In the genomic region with DNA sequence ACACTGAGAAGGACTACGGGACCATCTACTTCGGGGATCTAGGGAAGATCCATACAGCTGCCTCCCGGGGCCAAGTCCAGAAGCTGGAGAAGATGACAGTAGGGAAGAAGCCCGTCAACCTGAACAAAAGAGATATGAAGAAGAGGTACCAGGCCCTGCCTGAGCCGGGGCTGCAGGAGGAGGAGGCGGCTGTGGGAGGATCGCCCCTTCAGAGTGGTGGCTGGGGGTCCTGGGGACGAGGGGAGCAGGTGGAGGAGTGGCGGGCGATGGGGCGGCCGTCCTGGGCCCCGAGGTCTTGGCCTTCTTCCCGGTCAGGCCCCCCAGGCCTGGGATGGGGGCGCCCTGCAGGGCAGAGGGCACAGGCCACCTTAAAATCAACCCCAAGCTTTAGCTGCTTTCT, we compare ENCODE assay signal across 22 cellular contexts. TPM values are rescaled to one million over a fixed set of nuclear protein-coding genes. Genes with fewer than 3 reads are reported as not detected.
DNase-seq lines count a peak whose midpoint lies in the region; ATAC-seq, FAIRE-seq and TF ChIP-seq lines count a peak whose summit lies in the region.
"Had no signal": no experiment of that assay in that cellular context is flagged by ENCODE, and none has a peak within 500 bp of the region (broad histone marks: within the 10 kb centered on the region; RNA-seq: fewer than 3 reads in every experiment).

No MANE protein-coding gene starts in this region.

- no peak overlapping the region for H3K27ac Mint-ChIP-seq in stimulated activated naive CD8-positive, alpha-beta T cell treated with anti-CD3 and anti-CD28 coated beads, Interleukin-15, amount 100 ng/mL, for 72 hours
- no peak overlapping the region for H3K27ac Mint-ChIP-seq in astrocyte (ENCODE audit: unreplicated experiment)
- H3K27ac Mint-ChIP-seq: activated CD4-positive, alpha-beta T cell treated with anti-CD3 and anti-CD28 coated beads, Interleukin-2, amount 10 ng/mL, durations not matched to agents 24 days and 14 days; CD4-positive, CD25-positive, alpha-beta regulatory T cell had no signal

- H3K36me3 ChIP-seq in astrocyte (ENCODE audit: insufficient read depth, low read length): no peaks in the 10 kb centered on the region
- H3K36me3 ChIP-seq in iPS-20b (ENCODE audit: insufficient read depth, low read depth, low read length): no peaks in the 10 kb centered on the region
- H3K36me3 ChIP-seq in OCI-LY7 (ENCODE audit: insufficient read depth, low read length): no peaks in the 10 kb centered on the region
- H3K36me3 ChIP-seq in small intestine (ENCODE audit: control insufficient read depth in 2 of 2, insufficient read depth in 2 of 2, low read length in 2 of 2): no peaks in the 10 kb centered on the region

- no peaks in the 10 kb centered on the region for H3K36me3 Mint-ChIP-seq in astrocyte (ENCODE audit: low read depth, unreplicated experiment)
- H3K36me3 Mint-ChIP-seq: CD4-positive, CD25-positive, alpha-beta regulatory T cell had no signal

- H2AFZ ChIP-seq in astrocyte (ENCODE audit: low read depth, low read length): no peak overlapping the region
- H2AFZ ChIP-seq in OCI-LY7 (ENCODE audit: low read length): no peak overlapping the region

- peak overlapping the region; percentile 55 to 68 for H3K4me3 Mint-ChIP-seq in stimulated activated naive CD8-positive, alpha-beta T cell treated with anti-CD3 and anti-CD28 coated beads, Interleukin-15, amount 100 ng/mL, for 72 hours
- peak overlapping the region; percentile 66 for H3K4me3 Mint-ChIP-seq in astrocyte (ENCODE audit: unreplicated experiment)
- H3K4me3 Mint-ChIP-seq: activated CD4-positive, alpha-beta T cell treated with anti-CD3 and anti-CD28 coated beads, Interleukin-2, amount 10 ng/mL, durations not matched to agents 24 days and 14 days had no signal

- H3K9me3 Mint-ChIP-seq in stimulated activated naive CD8-positive, alpha-beta T cell treated with anti-CD3 and anti-CD28 coated beads, Interleukin-15, amount 100 ng/mL, for 72 hours: no peaks in the 10 kb centered on the region
- no peaks in the 10 kb centered on the region for H3K9me3 Mint-ChIP-seq in astrocyte (ENCODE audit: unreplicated experiment)
- H3K9me3 Mint-ChIP-seq: activated CD4-positive, alpha-beta T cell treated with anti-CD3 and anti-CD28 coated beads, Interleukin-2, amount 10 ng/mL, durations not matched to agents 24 days and 14 days had no signal

- no peak for TF ChIP-seq CTCF in astrocyte (IDR thresholded peaks at IDR 0.05; ENCODE audit: insufficient read depth, low read depth, low read length)
- no peak for TF ChIP-seq CTCF in OCI-LY7 (conservative IDR thresholded peaks at IDR 0.05; ENCODE audit: low read length)

- H3K27me3 Mint-ChIP-seq in stimulated activated naive CD8-positive, alpha-beta T cell treated with anti-CD3 and anti-CD28 coated beads, Interleukin-15, amount 100 ng/mL, for 72 hours: peaks cover 13% of the 10 kb centered on the region
- H3K27me3 Mint-ChIP-seq in astrocyte (ENCODE audit: low read depth, unreplicated experiment): peaks cover 6% of the 10 kb centered on the region
- H3K27me3 Mint-ChIP-seq: CD4-positive, CD25-positive, alpha-beta regulatory T cell had no signal

- no peaks in the 10 kb centered on the region for H3K9me2 ChIP-seq in OCI-LY7 (ENCODE audit: insufficient read depth, low read length)

- H3K4me1 ChIP-seq in astrocyte (ENCODE audit: insufficient read depth, low read length) (no peaks in the 10 kb centered on the region), iPS-20b (ENCODE audit: insufficient read depth, low read length) (no peaks in the 10 kb centered on the region), OCI-LY7 (ENCODE audit: insufficient read depth, low read length, poor library complexity, severe bottlenecking) (no peaks in the 10 kb centered on the region), small intestine (ENCODE audit: control insufficient read depth in 2 of 2, insufficient read depth in 1 of 2, low read depth in 1 of 2, low read length in 1 of 2) (no peaks in the 10 kb centered on the region)

- CTCF ChIA-PET in OCI-LY7 (lab: Charles Lee; ENCODE audit: unreplicated experiment): no interaction called here

- H3K4me2 ChIP-seq in astrocyte (ENCODE audit: low read length) (no peak overlapping the region), OCI-LY7 (ENCODE audit: low read length) (no peak overlapping the region)

- WGBS in small intestine, 3 donors: 38 to 59% (median 49%) methylated on average over 10 to 15 of the region's 15 CpGs

- H3K9me3 ChIP-seq in astrocyte (ENCODE audit: insufficient read depth, low read depth, low read length): no peaks in the 10 kb centered on the region
- no peaks in the 10 kb centered on the region; the same call in 1 of the 2 replicates for H3K9me3 ChIP-seq in iPS-20b (ENCODE audit: insufficient read depth, low read depth, low read length)
- no peaks in the 10 kb centered on the region for H3K9me3 ChIP-seq in OCI-LY7 (ENCODE audit: low read length)
- no peaks in the 10 kb centered on the region for H3K9me3 ChIP-seq in small intestine (ENCODE audit: control insufficient read depth, low read depth)

- H3K79me2 ChIP-seq in astrocyte (ENCODE audit: insufficient read depth, low read length) (no peaks in the 10 kb centered on the region), OCI-LY7 (ENCODE audit: insufficient read depth, low read depth, low read length) (no peaks in the 10 kb centered on the region)

- H3K27me3 ChIP-seq in astrocyte (ENCODE audit: insufficient read depth, low read length): no peaks in the 10 kb centered on the region
- H3K27me3 ChIP-seq in iPS-20b (ENCODE audit: insufficient read depth, low read length): peaks cover 30% of the 10 kb centered on the region
- no peaks in the 10 kb centered on the region for H3K27me3 ChIP-seq in small intestine (ENCODE audit: control insufficient read depth in 2 of 2, insufficient read depth in 2 of 2, low read length in 2 of 2)

- intact Hi-C loops in OCI-LY7 (cut with micrococcal nuclease; ENCODE audit: unreplicated experiment): no loop called here

- no peak for DNase-seq in stimulated activated naive CD8-positive, alpha-beta T cell treated with anti-CD3 and anti-CD28 coated beads, Interleukin-15, amount 100 ng/mL, for 72 hours
- no peak for DNase-seq in stimulated activated naive CD8-positive, alpha-beta T cell treated with anti-CD3 and anti-CD28 coated beads, Interleukin-15, Interleukin-2, amounts not matched to agents 100 U/mL and 50 U/mL, for 24 hours
- DNase-seq in astrocyte (ENCODE audit: low read depth) (no peak), OCI-LY7 (ENCODE audit: low spot score) (no peak), small intestine (no peak), glomerular visceral epithelial cell (ENCODE audit: extremely low spot score) (no peak)
- DNase-seq: activated CD4-positive, alpha-beta T cell treated with anti-CD3 and anti-CD28 coated beads, Interleukin-2, amount 10 ng/mL, durations not matched to agents 24 days and 14 days; activated effector memory CD4-positive, alpha-beta T cell treated with Interleukin-2 at 50 U/mL for 16 hours; CD4-positive, CD25-positive, alpha-beta regulatory T cell; DMS153; effector CD8-positive, alpha-beta T cell; foreskin melanocyte; HCEC 1CT; NCI-H146; NCI-H2171; stimulated activated CD8-positive, alpha-beta memory T cell treated with anti-CD3 and anti-CD28 coated beads, Interleukin-4, amount 100 ng/mL, for 48 hours had no signal

- no TSS peak for BruUV-seq in OCI-LY7 (replicated peaks; lab: Mats Ljungman, UMichigan)

- H3K4me3 ChIP-seq in astrocyte (ENCODE audit: insufficient read depth, low read depth, low read length): no peak overlapping the region
- H3K4me3 ChIP-seq in iPS-20b (ENCODE audit: low read length): peak overlapping the region; percentile 54; the same call in 1 of the 2 replicates
- no peak overlapping the region for H3K4me3 ChIP-seq in OCI-LY7 (ENCODE audit: low read depth, low read length, poor library complexity, severe bottlenecking)
- H3K4me3 ChIP-seq in small intestine (ENCODE audit: low read depth in 1 of 2, low read length in 2 of 2): no peak overlapping the region
- H3K4me3 ChIP-seq: K562 had no signal

- H3K4me1 Mint-ChIP-seq in stimulated activated naive CD8-positive, alpha-beta T cell treated with anti-CD3 and anti-CD28 coated beads, Interleukin-15, amount 100 ng/mL, for 72 hours: peaks cover 7% of the 10 kb centered on the region
- no peaks in the 10 kb centered on the region for H3K4me1 Mint-ChIP-seq in astrocyte (ENCODE audit: low read depth, unreplicated experiment)
- H3K4me1 Mint-ChIP-seq: activated CD4-positive, alpha-beta T cell treated with anti-CD3 and anti-CD28 coated beads, Interleukin-2, amount 10 ng/mL, durations not matched to agents 24 days and 14 days had no signal

- no peak overlapping the region for H3K27ac ChIP-seq in astrocyte (ENCODE audit: low read depth, low read length)
- no peak overlapping the region for H3K27ac ChIP-seq in iPS-20b (ENCODE audit: low read length)
- H3K27ac ChIP-seq in OCI-LY7 (ENCODE audit: low read depth, low read length, poor library complexity, severe bottlenecking): no peak overlapping the region
- H3K27ac ChIP-seq in small intestine (ENCODE audit: low read depth in 1 of 2, low read length in 1 of 2): no peak overlapping the region

- H3K9ac ChIP-seq in astrocyte (ENCODE audit: low read length) (no peak overlapping the region), iPS-20b (ENCODE audit: low read depth, low read length) (no peak overlapping the region)

- ATAC-seq in stimulated activated naive CD8-positive, alpha-beta T cell treated with anti-CD3 and anti-CD28 coated beads, Interleukin-15, amount 100 ng/mL, for 72 hours: peak; percentile 31
- ATAC-seq in stimulated activated naive CD8-positive, alpha-beta T cell treated with anti-CD3 and anti-CD28 coated beads, Interleukin-15, Interleukin-2, amounts not matched to agents 100 U/mL and 50 U/mL, for 24 hours: no peak
- ATAC-seq: esophagus mucosa, K562 had no signal

- POLR2A ChIA-PET in OCI-LY7 (lab: Charles Lee): no interaction called here

- FAIRE-seq in astrocyte (lab: Jason Lieb, UNC) (no peak), small intestine (lab: Jason Lieb, UNC) (no peak)
- FAIRE-seq: G401.6, K562 had no signal

- H4K20me1 ChIP-seq in astrocyte (ENCODE audit: insufficient read depth, low read length) (no peaks in the 10 kb centered on the region), OCI-LY7 (ENCODE audit: insufficient read depth, low read length) (no peaks in the 10 kb centered on the region)

RNA-seq across cellular contexts. Expression of gene ANKRD30B, which starts 0.5 kb away (rescaled TPM):
- total RNA-seq in astrocyte (not detected in 2 replicates), OCI-LY7 (2022) (not detected in 2 replicates)
- not detected in 2 replicates for total RNA-seq in OCI-LY7 (2014; rRNA removed; shearing (Covaris generic))
- under 1 TPM in 2 of 3 donors, not detected in 1; 0.01 to 0.22 TPM for polyA plus RNA-seq in small intestine
- total RNA-seq: activated CD4-positive, alpha-beta T cell treated with anti-CD3 and anti-CD28 coated beads, Interleukin-2, amount 10 ng/mL, durations not matched to agents 24 days and 14 days; CD4-positive, CD25-positive, alpha-beta regulatory T cell; esophagus mucosa; K562; osteocyte; urinary bladder had no signal
- polyA plus RNA-seq: CD4-positive, CD25-positive, alpha-beta regulatory T cell; K562; urinary bladder had no signal
